ENCODE assay signal across 20 cellular contexts in the genomic region with DNA sequence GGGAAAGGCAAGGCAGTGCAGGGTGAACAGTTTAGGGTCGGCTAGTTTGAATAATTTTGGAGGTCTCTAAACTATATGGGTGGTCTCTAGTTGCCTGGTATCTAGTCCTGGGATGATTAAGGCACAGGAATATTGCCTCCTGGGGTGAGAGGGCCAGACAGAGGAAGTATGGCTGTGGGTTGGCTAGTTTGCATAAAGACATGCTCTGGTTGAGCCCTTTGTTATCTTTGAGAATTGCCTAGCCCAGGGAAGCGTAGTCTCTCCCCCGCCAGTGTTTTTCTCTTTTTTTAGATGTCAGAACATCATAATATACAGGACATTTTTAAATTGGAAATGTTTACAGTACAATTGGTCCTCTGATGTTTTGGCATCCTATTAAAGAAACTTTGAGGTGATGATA.
A peak's percentile ranks its signal among the peaks of the same experiment; 100 is the strongest.
DNase-seq lines count a peak whose midpoint lies in the region; ATAC-seq and TF ChIP-seq lines count a peak whose summit lies in the region.
"Had no signal": no experiment of that assay in that cellular context is flagged by ENCODE, and none has a peak within 500 bp of the region (broad histone marks: within the 10 kb centered on the region; RNA-seq: fewer than 3 reads in every experiment).

No MANE protein-coding gene starts in this region.

- no peak overlapping the region for H3K4me3 ChIP-seq in GM12865 (ENCODE audit: low read depth, low read length)
- H3K4me3 ChIP-seq: K562, Peyer's patch, SJCRH30 had no signal

- ATAC-seq in GM21526 (IDR thresholded peaks at IDR 0.05; ENCODE audit: low FRiP score, unreplicated experiment) (peak; percentile 50), HG03159 (IDR thresholded peaks at IDR 0.05; ENCODE audit: unreplicated experiment) (peak; percentile 54), GM18867 (IDR thresholded peaks at IDR 0.05; ENCODE audit: unreplicated experiment) (no peak), HG02763 (IDR thresholded peaks at IDR 0.05; ENCODE audit: unreplicated experiment) (no peak)
- no peak for ATAC-seq in activated CD4-positive, CD25-positive, alpha-beta regulatory T cell treated with anti-CD3 and anti-CD28 coated beads, Interleukin-2, amount 50 U/mL, for 24 hours
- ATAC-seq: HepG2, K562 had no signal

- DNase-seq in GM12865 (ENCODE audit: low read depth) (peak; percentile 0), OCI-M1 (lab: John Stamatoyannopoulos, UW) (peak; percentile 5), DMS79 treated with DMSO at 0.1 percent for 48 hours (lab: John Stamatoyannopoulos, UW) (no peak)
- DNase-seq: GOT3, HCEC 1CT, NCI-H1092, NCI-H1436, NCI-H187 treated with DMSO at 0.1 percent for 48 hours, NCI-H2107, NCI-H446 treated with DMSO at 0.1 percent for 48 hours, NCI-H748 treated with DMSO at 0.1 percent for 48 hours, Peyer's patch, SJCRH30 had no signal

- no peak for TF ChIP-seq CTCF in GM12865 (IDR thresholded peaks at IDR 0.05; ENCODE audit: insufficient read depth, low read depth, low read length, missing control alignments)

Comparison
In these comparisons a context has a peak if more than half of its experiments do, and no peak if none do; other contexts are left out.
1. ATAC-seq: peak in GM21526 (single experiment) and HG03159 (single experiment); none in GM18867 (single experiment), HG02763 (single experiment) and activated CD4-positive, CD25-positive, alpha-beta regulatory T cell treated with anti-CD3 and anti-CD28 coated beads, Interleukin-2, amount 50 U/mL, for 24 hours (0 of 2).